2 cellular contexts compared by ENCODE assay signal in genomic region chr3:2657971-2658370, GRCh38.
TF ChIP-seq lines count a peak whose summit lies in the region.

No MANE protein-coding gene starts in this region.

TF ChIP-seq in IMR-90, 13 proteins besides CTCF, POLR2A, EP300 and RAD21:
- no peak for TF ChIP-seq SMC3 (IDR thresholded peaks at IDR 0.05; ENCODE audit: low read depth, low read length)
- TF ChIP-seq MAFK (IDR thresholded peaks at IDR 0.05; ENCODE audit: low read depth, low read length): no peak
- TF ChIP-seq ELK1 (IDR thresholded peaks at IDR 0.05; ENCODE audit: borderline replicate concordance, low read depth, low read length): no peak
- no peak for TF ChIP-seq CEBPB (IDR thresholded peaks at IDR 0.05; ENCODE audit: low read depth, low read length)
- TF ChIP-seq CHD1 (IDR thresholded peaks at IDR 0.05; ENCODE audit: low read depth, low read length): no peak
- TF ChIP-seq MXI1 (IDR thresholded peaks at IDR 0.05; ENCODE audit: borderline replicate concordance, low read depth, low read length): no peak
- TF ChIP-seq MAZ (IDR thresholded peaks at IDR 0.05; ENCODE audit: borderline replicate concordance, low read depth, low read length): no peak
- TF ChIP-seq RFX5 (IDR thresholded peaks at IDR 0.05; ENCODE audit: low read depth, low read length): no peak
- TF ChIP-seq RCOR1 (IDR thresholded peaks at IDR 0.05; ENCODE audit: insufficient replicate concordance, low read length): no peak
- TF ChIP-seq FOS (IDR thresholded peaks at IDR 0.05; ENCODE audit: low read depth, low read length): no peak
- TF ChIP-seq USF2 (IDR thresholded peaks at IDR 0.05; ENCODE audit: low read depth, low read length): no peak
- TF ChIP-seq BHLHE40 (IDR thresholded peaks at IDR 0.05; ENCODE audit: low read depth, low read length): no peak
- no peak for TF ChIP-seq NFE2L2 (IDR thresholded peaks at IDR 0.05; ENCODE audit: low read depth, low read length)
TF ChIP-seq in IMR-90: peak in this region for 0.

TF ChIP-seq in H1, 55 proteins besides CTCF, POLR2A, EP300 and RAD21:
- TF ChIP-seq TBP (IDR thresholded peaks at IDR 0.05; ENCODE audit: low read depth, low read length): no peak
- TF ChIP-seq MAX (IDR thresholded peaks at IDR 0.05): no peak
- TF ChIP-seq SUZ12 (IDR thresholded peaks at IDR 0.05; ENCODE audit: low read length): no peak
- TF ChIP-seq CREB1 (IDR thresholded peaks at IDR 0.05): no peak
- no peak for TF ChIP-seq POLR2AphosphoS5 (IDR thresholded peaks at IDR 0.05; ENCODE audit: low read depth, low read length)
- no peak for TF ChIP-seq CEBPB (IDR thresholded peaks at IDR 0.05; ENCODE audit: low read depth, low read length)
- no peak for TF ChIP-seq SIRT6 (IDR thresholded peaks at IDR 0.05; ENCODE audit: low read length)
- TF ChIP-seq ZNF274 (IDR thresholded peaks at IDR 0.05; ENCODE audit: borderline replicate concordance, extremely low read depth, low read length): no peak
- TF ChIP-seq RXRA (IDR thresholded peaks at IDR 0.05; ENCODE audit: insufficient read depth, low read depth, low read length): no peak
- no peak for TF ChIP-seq KDM4A (IDR thresholded peaks at IDR 0.05; ENCODE audit: low read depth, low read length, severe bottlenecking)
- no peak for TF ChIP-seq KDM5A (IDR thresholded peaks at IDR 0.05; ENCODE audit: low read length)
- TF ChIP-seq CBX8 (IDR thresholded peaks at IDR 0.05; ENCODE audit: borderline replicate concordance, low read depth, low read length): no peak
- no peak for TF ChIP-seq FOSL1 (IDR thresholded peaks at IDR 0.05; ENCODE audit: insufficient read depth, low read depth, low read length)
- TF ChIP-seq BCL11A (IDR thresholded peaks at IDR 0.05; ENCODE audit: low read depth in 2 of 2, low read length in 2 of 2): no peak
- TF ChIP-seq SP2 (IDR thresholded peaks at IDR 0.05; ENCODE audit: low read length): no peak
- no peak for TF ChIP-seq YY1 (IDR thresholded peaks at IDR 0.05; ENCODE audit: low read depth, low read length)
- no peak for TF ChIP-seq MAFK (IDR thresholded peaks at IDR 0.05; ENCODE audit: low read depth, low read length)
- TF ChIP-seq, protein P1, sequence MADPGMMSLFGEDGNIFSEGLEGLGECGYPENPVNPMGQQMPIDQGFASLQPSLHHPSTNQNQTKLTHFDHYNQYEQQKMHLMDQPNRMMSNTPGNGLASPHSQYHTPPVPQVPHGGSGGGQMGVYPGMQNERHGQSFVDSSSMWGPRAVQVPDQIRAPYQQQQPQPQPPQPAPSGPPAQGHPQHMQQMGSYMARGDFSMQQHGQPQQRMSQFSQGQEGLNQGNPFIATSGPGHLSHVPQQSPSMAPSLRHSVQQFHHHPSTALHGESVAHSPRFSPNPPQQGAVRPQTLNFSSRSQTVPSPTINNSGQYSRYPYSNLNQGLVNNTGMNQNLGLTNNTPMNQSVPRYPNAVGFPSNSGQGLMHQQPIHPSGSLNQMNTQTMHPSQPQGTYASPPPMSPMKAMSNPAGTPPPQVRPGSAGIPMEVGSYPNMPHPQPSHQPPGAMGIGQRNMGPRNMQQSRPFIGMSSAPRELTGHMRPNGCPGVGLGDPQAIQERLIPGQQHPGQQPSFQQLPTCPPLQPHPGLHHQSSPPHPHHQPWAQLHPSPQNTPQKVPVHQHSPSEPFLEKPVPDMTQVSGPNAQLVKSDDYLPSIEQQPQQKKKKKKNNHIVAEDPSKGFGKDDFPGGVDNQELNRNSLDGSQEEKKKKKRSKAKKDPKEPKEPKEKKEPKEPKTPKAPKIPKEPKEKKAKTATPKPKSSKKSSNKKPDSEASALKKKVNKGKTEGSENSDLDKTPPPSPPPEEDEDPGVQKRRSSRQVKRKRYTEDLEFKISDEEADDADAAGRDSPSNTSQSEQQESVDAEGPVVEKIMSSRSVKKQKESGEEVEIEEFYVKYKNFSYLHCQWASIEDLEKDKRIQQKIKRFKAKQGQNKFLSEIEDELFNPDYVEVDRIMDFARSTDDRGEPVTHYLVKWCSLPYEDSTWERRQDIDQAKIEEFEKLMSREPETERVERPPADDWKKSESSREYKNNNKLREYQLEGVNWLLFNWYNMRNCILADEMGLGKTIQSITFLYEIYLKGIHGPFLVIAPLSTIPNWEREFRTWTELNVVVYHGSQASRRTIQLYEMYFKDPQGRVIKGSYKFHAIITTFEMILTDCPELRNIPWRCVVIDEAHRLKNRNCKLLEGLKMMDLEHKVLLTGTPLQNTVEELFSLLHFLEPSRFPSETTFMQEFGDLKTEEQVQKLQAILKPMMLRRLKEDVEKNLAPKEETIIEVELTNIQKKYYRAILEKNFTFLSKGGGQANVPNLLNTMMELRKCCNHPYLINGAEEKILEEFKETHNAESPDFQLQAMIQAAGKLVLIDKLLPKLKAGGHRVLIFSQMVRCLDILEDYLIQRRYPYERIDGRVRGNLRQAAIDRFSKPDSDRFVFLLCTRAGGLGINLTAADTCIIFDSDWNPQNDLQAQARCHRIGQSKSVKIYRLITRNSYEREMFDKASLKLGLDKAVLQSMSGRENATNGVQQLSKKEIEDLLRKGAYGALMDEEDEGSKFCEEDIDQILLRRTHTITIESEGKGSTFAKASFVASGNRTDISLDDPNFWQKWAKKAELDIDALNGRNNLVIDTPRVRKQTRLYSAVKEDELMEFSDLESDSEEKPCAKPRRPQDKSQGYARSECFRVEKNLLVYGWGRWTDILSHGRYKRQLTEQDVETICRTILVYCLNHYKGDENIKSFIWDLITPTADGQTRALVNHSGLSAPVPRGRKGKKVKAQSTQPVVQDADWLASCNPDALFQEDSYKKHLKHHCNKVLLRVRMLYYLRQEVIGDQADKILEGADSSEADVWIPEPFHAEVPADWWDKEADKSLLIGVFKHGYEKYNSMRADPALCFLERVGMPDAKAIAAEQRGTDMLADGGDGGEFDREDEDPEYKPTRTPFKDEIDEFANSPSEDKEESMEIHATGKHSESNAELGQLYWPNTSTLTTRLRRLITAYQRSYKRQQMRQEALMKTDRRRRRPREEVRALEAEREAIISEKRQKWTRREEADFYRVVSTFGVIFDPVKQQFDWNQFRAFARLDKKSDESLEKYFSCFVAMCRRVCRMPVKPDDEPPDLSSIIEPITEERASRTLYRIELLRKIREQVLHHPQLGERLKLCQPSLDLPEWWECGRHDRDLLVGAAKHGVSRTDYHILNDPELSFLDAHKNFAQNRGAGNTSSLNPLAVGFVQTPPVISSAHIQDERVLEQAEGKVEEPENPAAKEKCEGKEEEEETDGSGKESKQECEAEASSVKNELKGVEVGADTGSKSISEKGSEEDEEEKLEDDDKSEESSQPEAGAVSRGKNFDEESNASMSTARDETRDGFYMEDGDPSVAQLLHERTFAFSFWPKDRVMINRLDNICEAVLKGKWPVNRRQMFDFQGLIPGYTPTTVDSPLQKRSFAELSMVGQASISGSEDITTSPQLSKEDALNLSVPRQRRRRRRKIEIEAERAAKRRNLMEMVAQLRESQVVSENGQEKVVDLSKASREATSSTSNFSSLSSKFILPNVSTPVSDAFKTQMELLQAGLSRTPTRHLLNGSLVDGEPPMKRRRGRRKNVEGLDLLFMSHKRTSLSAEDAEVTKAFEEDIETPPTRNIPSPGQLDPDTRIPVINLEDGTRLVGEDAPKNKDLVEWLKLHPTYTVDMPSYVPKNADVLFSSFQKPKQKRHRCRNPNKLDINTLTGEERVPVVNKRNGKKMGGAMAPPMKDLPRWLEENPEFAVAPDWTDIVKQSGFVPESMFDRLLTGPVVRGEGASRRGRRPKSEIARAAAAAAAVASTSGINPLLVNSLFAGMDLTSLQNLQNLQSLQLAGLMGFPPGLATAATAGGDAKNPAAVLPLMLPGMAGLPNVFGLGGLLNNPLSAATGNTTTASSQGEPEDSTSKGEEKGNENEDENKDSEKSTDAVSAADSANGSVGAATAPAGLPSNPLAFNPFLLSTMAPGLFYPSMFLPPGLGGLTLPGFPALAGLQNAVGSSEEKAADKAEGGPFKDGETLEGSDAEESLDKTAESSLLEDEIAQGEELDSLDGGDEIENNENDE (IDR thresholded peaks at IDR 0.05; ENCODE audit: insufficient replicate concordance, low read length): no peak
